Comparison of ENCODE assay signal across 8 cellular contexts in genomic region chr17:75778066-75778860, GRCh38. TPM values are rescaled to one million over a fixed set of nuclear protein-coding genes. Genes with fewer than 3 reads are reported as not detected.
DNase-seq lines count a peak whose midpoint lies in the region; ATAC-seq and TF ChIP-seq lines count a peak whose summit lies in the region.
"Not testable (repeated sequence)": the region's sequence is repeated elsewhere in the genome, so short reads cannot be mapped to it uniquely, and the experiment has no call there.

No MANE protein-coding gene starts in this region.

- intact Hi-C loops in CD8-positive, alpha-beta T cell (cut with DNase I, micrococcal nuclease) = loop anchor here in 1 of 2 experiments (5.0 kb wide), 2 partner anchors 119 to 229 kb away; partner anchors contain the start of gene TRIM65
- intact Hi-C loops in adrenal gland (cut with DNase I) = loop anchor here in 1 of 2 donors (10.0 kb wide), 1 partner anchor 117 kb away; the partner anchor contains the start of gene TRIM65
- intact Hi-C loops in left colon (cut with DNase I, micrococcal nuclease) = not testable (repeated sequence)

- peaks cover 32% of the 10 kb centered on the region for H3K36me3 ChIP-seq in CD8-positive, alpha-beta T cell (ENCODE audit: insufficient read depth, low read length)
- H3K36me3 ChIP-seq in KMS-11 (ENCODE audit: insufficient read depth) = not testable (repeated sequence)
- peaks cover 0 to 29% of the 10 kb centered on the region in 2 donors for H3K36me3 ChIP-seq in adrenal gland (replicated peaks in 1 of 2)
- H3K36me3 ChIP-seq in neutrophil = peaks cover 55% of the 10 kb centered on the region

- not testable (repeated sequence) for TF ChIP-seq POLR2A in adrenal gland (IDR thresholded peaks at IDR 0.05)

- H3K36me3 Mint-ChIP-seq in CD8-positive, alpha-beta T cell = peaks cover 36% of the 10 kb centered on the region
- peaks cover 32% of the 10 kb centered on the region for H3K36me3 Mint-ChIP-seq in T-helper 1 cell treated with Interleukin-12 subunit alpha and Interleukin-12 subunit beta and Interleukin-4 antibody, amounts not matched to agents 30 μg/mL and 1 μg/mL, for 36 hours (ENCODE audit: low read depth)

- peaks cover 17% of the 10 kb centered on the region for H4K20me1 ChIP-seq in KMS-11 (ENCODE audit: insufficient read depth)

- H3K9ac ChIP-seq in KMS-11 = peak overlapping the region; percentile 95; the same call in 1 of the 2 replicates

- not testable (repeated sequence) for DNase-seq in CD8-positive, alpha-beta T cell; epithelial cell of prostate (ENCODE audit: low read depth, low spot score); left colon
- peak in 2 of 7 donors; percentile 46 to 52 for DNase-seq in adrenal gland

- peaks cover 20% of the 10 kb centered on the region for H3K79me2 ChIP-seq in KMS-11 (ENCODE audit: insufficient read depth, low read depth)

- peaks cover 34% of the 10 kb centered on the region for H3K4me1 ChIP-seq in CD8-positive, alpha-beta T cell (ENCODE audit: insufficient read depth, low read length)
- peaks cover 33% of the 10 kb centered on the region for H3K4me1 ChIP-seq in KMS-11 (ENCODE audit: low read depth, poor library complexity, severe bottlenecking)
- H3K4me1 ChIP-seq in adrenal gland (replicated peaks in 1 of 2) = peaks cover 16 to 23% of the 10 kb centered on the region in 2 donors
- H3K4me1 ChIP-seq in neutrophil (ENCODE audit: control insufficient read depth in 1 of 2, insufficient read depth in 1 of 2, low read depth in 1 of 2, low read length in 1 of 2) = peaks cover 66 to 69% of the 10 kb centered on the region in 2 experiments

- not testable (repeated sequence) for H3K9me3 ChIP-seq in CD8-positive, alpha-beta T cell (ENCODE audit: low read length); adrenal gland (replicated peaks in 1 of 3); neutrophil

- H3K27me3 ChIP-seq in CD8-positive, alpha-beta T cell (ENCODE audit: insufficient read depth, low read length); KMS-11 (ENCODE audit: insufficient read depth, low read depth); adrenal gland; neutrophil: not testable (repeated sequence)

- not testable (repeated sequence) for H2AFZ ChIP-seq in KMS-11 (ENCODE audit: low read depth)

- H3K4me2 ChIP-seq in KMS-11 = peak overlapping the region; percentile 66

- TF ChIP-seq CTCF in CD8-positive, alpha-beta T cell (IDR thresholded peaks at IDR 0.05); KMS-11 (conservative IDR thresholded peaks at IDR 0.05; ENCODE audit: low read depth, low read length); adrenal gland (IDR thresholded peaks at IDR 0.05); neutrophil (IDR thresholded peaks at IDR 0.05): not testable (repeated sequence)

- POLR2A ChIA-PET in CD8-positive, alpha-beta T cell (lab: Charles Lee) = interaction anchor here (0.8 to 9.2 kb wide), 16 partner anchors 7 to 325 kb away, joined by 3 to 180 read pairs (median 6); partner anchors contain the start of genes EXOC7, GALK1, RECQL5 and SAP30BP

- peak overlapping the region; percentile 93 for H3K4me3 Mint-ChIP-seq in CD8-positive, alpha-beta T cell
- peak overlapping the region; percentile 96 for H3K4me3 Mint-ChIP-seq in T-helper 1 cell treated with Interleukin-12 subunit alpha and Interleukin-12 subunit beta and Interleukin-4 antibody, amounts not matched to agents 30 μg/mL and 1 μg/mL, for 36 hours

- ATAC-seq in CD8-positive, alpha-beta T cell = not testable (repeated sequence)
- ATAC-seq in left colon = peak; percentile 0

- CTCF ChIA-PET in CD8-positive, alpha-beta T cell (lab: Charles Lee) = interaction anchor here (1.8 to 4.8 kb wide), 2 partner anchors 14 to 25 kb away, joined by 9 to 24 read pairs; partner anchors contain the start of gene GALK1

- peak overlapping the region; percentile 87 for H3K4me3 ChIP-seq in CD8-positive, alpha-beta T cell (ENCODE audit: low read depth, low read length)
- H3K4me3 ChIP-seq in KMS-11 (IDR thresholded peaks at IDR 0.05; ENCODE audit: insufficient read depth, low read depth, low read length) = not testable (repeated sequence)
- peak overlapping the region; percentile 78 to 93 (median 82) for H3K4me3 ChIP-seq in adrenal gland
- H3K4me3 ChIP-seq in neutrophil (ENCODE audit: low read depth in 1 of 2, low read length in 1 of 2) = peak overlapping the region; percentile 98 to 100

- not testable (repeated sequence) for H3K9me3 Mint-ChIP-seq in CD8-positive, alpha-beta T cell; T-helper 1 cell treated with Interleukin-12 subunit alpha and Interleukin-12 subunit beta and Interleukin-4 antibody, amounts not matched to agents 30 μg/mL and 1 μg/mL, for 36 hours

- WGBS in adrenal gland, 4 donors = 1 to 2% (median 1%) methylated on average over 10 to 19 of the region's 19 CpGs

- peak overlapping the region; percentile 78 for H3K27ac Mint-ChIP-seq in CD8-positive, alpha-beta T cell
- H3K27ac Mint-ChIP-seq in T-helper 1 cell treated with Interleukin-12 subunit alpha and Interleukin-12 subunit beta and Interleukin-4 antibody, amounts not matched to agents 30 μg/mL and 1 μg/mL, for 36 hours = peak overlapping the region; percentile 89

- peaks cover 34% of the 10 kb centered on the region for H3K4me1 Mint-ChIP-seq in CD8-positive, alpha-beta T cell (ENCODE audit: low read depth)
- H3K4me1 Mint-ChIP-seq in T-helper 1 cell treated with Interleukin-12 subunit alpha and Interleukin-12 subunit beta and Interleukin-4 antibody, amounts not matched to agents 30 μg/mL and 1 μg/mL, for 36 hours (ENCODE audit: low read depth) = peaks cover 43% of the 10 kb centered on the region

- not testable (repeated sequence) for H3K27me3 Mint-ChIP-seq in CD8-positive, alpha-beta T cell (ENCODE audit: low read depth); T-helper 1 cell treated with Interleukin-12 subunit alpha and Interleukin-12 subunit beta and Interleukin-4 antibody, amounts not matched to agents 30 μg/mL and 1 μg/mL, for 36 hours (ENCODE audit: low read depth)

- peak overlapping the region; percentile 97 for H3K27ac ChIP-seq in CD8-positive, alpha-beta T cell (ENCODE audit: low read depth, low read length)
- peak overlapping the region; percentile 93; the same call in 1 of the 2 replicates for H3K27ac ChIP-seq in KMS-11
- peak overlapping the region in 4 of 5 donors; percentile 95 to 99 (median 98) for H3K27ac ChIP-seq in adrenal gland
- peak overlapping the region; percentile 97 for H3K27ac ChIP-seq in epithelial cell of prostate
- peak overlapping the region; percentile 100 for H3K27ac ChIP-seq in neutrophil
- peak overlapping the region; percentile 89 for H3K27ac ChIP-seq in temporal lobe (ENCODE audit: low read depth, low read length)

RNA-seq across cellular contexts. Expression of gene UNK, which starts 6.3 kb away (rescaled TPM):
- 10 to 100 TPM; 37.3 to 42.8 TPM for total RNA-seq in CD8-positive, alpha-beta T cell
- 10 to 100 TPM; 15.1 to 35.5 (median 24.6) TPM for total RNA-seq in adrenal gland
- 10 to 100 TPM; 13.6 to 45.9 (median 19.0) TPM for polyA plus RNA-seq in adrenal gland
- total RNA-seq in left colon = 10 to 100 TPM; 18.3 to 21.8 TPM
- 24.8 TPM for total RNA-seq in temporal lobe

RNA-seq across cellular contexts. Expression of gene GALK1, which starts 13.3 kb away (rescaled TPM):
- 1 to 10 TPM; 3.4 to 3.7 TPM for total RNA-seq in CD8-positive, alpha-beta T cell
- total RNA-seq in adrenal gland = 10 to 100 TPM; 13.9 to 47.3 (median 24.6) TPM
- polyA plus RNA-seq in adrenal gland = 10 to 100 TPM in 2 of 3 donors, 1 to 10 TPM in 1; 1.4 to 39.1 (median 37.2) TPM
- total RNA-seq in left colon = 10 to 100 TPM; 14.1 to 16.9 TPM
- total RNA-seq in temporal lobe = 6.4 TPM

RNA-seq across cellular contexts. Expression of gene ITGB4, which starts 57.0 kb away (rescaled TPM):
- total RNA-seq in CD8-positive, alpha-beta T cell = 1 to 10 TPM; 1.2 to 2.3 TPM
- total RNA-seq in adrenal gland (1 to 10 TPM; 3.1 to 9.4 (median 6.9) TPM), left colon (100 to 1,000 TPM; 252 to 318 TPM), temporal lobe (3.7 TPM)
- 10 to 100 TPM in 2 of 3 donors, 1 to 10 TPM in 1; 1.0 to 12.5 (median 12.1) TPM for polyA plus RNA-seq in adrenal gland

Comparison
In these comparisons a context has a peak if more than half of its experiments do, and no peak if none do; other contexts are left out.
1. RNA of gene ITGB4, which starts 57.0 kb away (total RNA-seq): 252 to 318 TPM in left colon; 3.1 to 9.4 TPM in adrenal gland, 3.7 TPM in temporal lobe (single experiment) and 1.2 to 2.3 TPM in CD8-positive, alpha-beta T cell; every median in the first group is over 10 times any median in the second.
2. Peak in every context shown above with its lines, with median percentiles within 50 percentile points of each other: H3K27ac ChIP-seq.